ENCODE assay signal across 1 cellular context in the genomic region with DNA sequence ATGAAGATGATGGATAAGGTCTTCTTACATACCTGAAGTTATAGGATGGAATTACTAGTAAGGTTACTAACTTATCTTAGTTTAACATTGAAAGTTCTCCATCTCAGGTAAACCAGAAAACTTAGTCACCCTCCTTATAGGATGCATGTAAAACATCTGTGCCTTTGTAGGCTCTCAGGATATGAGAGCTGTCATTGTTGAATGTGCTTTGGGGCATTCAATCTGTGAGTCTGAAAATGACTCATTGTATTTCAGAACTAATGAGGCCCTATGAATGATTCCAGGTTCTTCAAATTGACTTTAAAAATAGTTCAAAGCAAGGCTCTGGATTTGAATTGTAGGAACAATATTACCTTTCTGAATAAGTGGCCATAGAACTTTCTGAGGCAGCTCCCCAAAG.
TF ChIP-seq lines count a peak whose summit lies in the region.

No MANE protein-coding gene starts in this region.

TF ChIP-seq in GM12878, 131 proteins besides CTCF, POLR2A, EP300 and RAD21 (continued from another document):
- no peak for TF ChIP-seq ZBTB33 (IDR thresholded peaks at IDR 0.05)
- TF ChIP-seq ZBTB40 (IDR thresholded peaks at IDR 0.05; ENCODE audit: borderline replicate concordance): no peak
- no peak for TF ChIP-seq YY1 (IDR thresholded peaks at IDR 0.05; ENCODE audit: low read depth, low read length)
- no peak for TF ChIP-seq PKNOX1 (IDR thresholded peaks at IDR 0.05)
- no peak for TF ChIP-seq ZNF24 (IDR thresholded peaks at IDR 0.05)
